Comparison of ENCODE assay signal across 11 cellular contexts in the genomic region with DNA sequence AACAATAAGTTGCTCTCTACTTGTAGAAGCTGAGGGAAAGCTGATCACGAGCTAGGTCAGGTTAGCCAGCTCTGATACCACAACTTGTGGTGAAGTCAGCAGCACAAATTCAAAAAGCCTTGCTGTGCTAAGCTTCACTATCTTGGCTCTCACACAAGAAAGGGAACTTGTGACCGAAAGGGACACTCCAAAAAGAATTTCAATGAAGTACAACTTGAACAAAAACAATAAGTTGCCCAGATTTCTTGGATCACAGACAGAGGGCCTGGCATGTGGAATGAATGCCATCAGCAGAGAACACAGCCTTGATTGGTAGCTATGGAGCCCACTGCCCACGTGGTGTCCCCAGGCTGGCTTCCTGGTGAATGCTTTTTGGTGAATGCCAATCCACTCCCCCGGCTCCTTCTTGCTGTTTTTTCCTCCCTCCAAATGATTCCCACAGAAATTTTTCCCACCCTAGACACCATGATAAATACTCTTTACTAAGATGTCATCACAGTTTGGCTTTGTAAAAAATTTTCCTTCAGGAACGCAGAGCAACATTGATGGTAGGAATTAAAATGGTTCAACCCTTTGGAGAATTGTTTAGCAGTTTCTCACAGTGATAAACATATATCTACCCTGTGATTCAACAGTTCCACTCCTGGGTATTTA.
A peak's percentile ranks its signal among the peaks of the same experiment; 100 is the strongest.
DNase-seq lines count a peak whose midpoint lies in the region; ATAC-seq, FAIRE-seq and TF ChIP-seq lines count a peak whose summit lies in the region.
"Had no signal": no experiment of that assay in that cellular context is flagged by ENCODE, and none has a peak within 500 bp of the region (broad histone marks: within the 10 kb centered on the region; RNA-seq: fewer than 3 reads in every experiment).

No MANE protein-coding gene starts in this region.

- intact Hi-C loops in IMR-90 (cut with micrococcal nuclease) = no loop called here
- intact Hi-C loops in left lung (cut with DNase I) = no loop called here
- intact Hi-C loops in kidney (cut with DNase I) = no loop called here

- peak overlapping the region; percentile 44 for H2AK9ac ChIP-seq in IMR-90 (replicated peaks; ENCODE audit: low read depth, low read length, poor library complexity)

- H3K79me2 ChIP-seq in Karpas-422 (ENCODE audit: low read length) = no peaks in the 10 kb centered on the region

- H3K36me3 ChIP-seq in IMR-90 (ENCODE audit: control insufficient read depth, insufficient read depth, low read length) (no peaks in the 10 kb centered on the region), left lung (no peaks in the 10 kb centered on the region), Karpas-422 (ENCODE audit: insufficient read depth, low read length) (no peaks in the 10 kb centered on the region), kidney (ENCODE audit: control insufficient read depth in 1 of 2, insufficient read depth in 2 of 2, low read length in 2 of 2) (no peaks in the 10 kb centered on the region)
- H3K36me3 ChIP-seq: SJSA1 had no signal

- DNase-seq in IMR-90 (no peak), cerebellum (ENCODE audit: low spot score) (peak; percentile 25), left lung (no peak), superior temporal gyrus (ENCODE audit: extremely low spot score) (peak; percentile 71), Karpas-422 (no peak), NCI-H1417 (lab: John Stamatoyannopoulos, UW) (no peak), GM12891 (ENCODE audit: insufficient read length, low spot score) (no peak), kidney (no peak)
- DNase-seq: foreskin melanocyte had no signal

- no peaks in the 10 kb centered on the region for H3K4me1 ChIP-seq in IMR-90 (ENCODE audit: control insufficient read depth, insufficient read depth, low read length)
- H3K4me1 ChIP-seq in left lung = peaks cover 7 to 24% of the 10 kb centered on the region in 2 donors
- peaks cover 5% of the 10 kb centered on the region for H3K4me1 ChIP-seq in Karpas-422 (ENCODE audit: low read length)
- H3K4me1 ChIP-seq in kidney (ENCODE audit: control insufficient read depth in 1 of 2, insufficient read depth in 1 of 2, low read depth in 1 of 2, low read length in 2 of 2) = peaks cover 0 to 4% of the 10 kb centered on the region in 2 donors
- H3K4me1 ChIP-seq: SJSA1 had no signal

- H4K20me1 ChIP-seq in IMR-90 (ENCODE audit: insufficient read depth, low read length) = no peaks in the 10 kb centered on the region
- H4K20me1 ChIP-seq in Karpas-422 (ENCODE audit: insufficient read depth, low read depth, low read length) = no peaks in the 10 kb centered on the region

- H3K27ac ChIP-seq in IMR-90 (ENCODE audit: insufficient read depth, low read length) (no peak overlapping the region), left lung (peak overlapping the region in 1 of 2 donors; percentile 0), Karpas-422 (ENCODE audit: low read length) (no peak overlapping the region), kidney (ENCODE audit: low read depth in 2 of 2, low read length in 2 of 2) (no peak overlapping the region)
- H3K27ac ChIP-seq: SJSA1 had no signal

- no peak overlapping the region for H3K56ac ChIP-seq in IMR-90 (ENCODE audit: extremely low read depth, insufficient read depth, low read length)

- no peak for TF ChIP-seq RAD21 in IMR-90 (IDR thresholded peaks at IDR 0.05; ENCODE audit: low read length)

- no peak overlapping the region for H3K4ac ChIP-seq in IMR-90 (ENCODE audit: low read depth, low read length)

- CTCF ChIA-PET in IMR-90 (lab: Yijun Ruan, JAX) = interaction anchor here (1.2 kb wide), 2 partner anchors 10 to 12 kb away, joined by 3 to 5 read pairs; no protein-coding TSS in a partner anchor

- TF ChIP-seq POLR2A in IMR-90 (IDR thresholded peaks at IDR 0.05; ENCODE audit: low read depth, low read length) (no peak), GM12891 (IDR thresholded peaks at IDR 0.05; ENCODE audit: low read depth, low read length) (no peak)

- no peak overlapping the region for H2BK20ac ChIP-seq in IMR-90 (ENCODE audit: low read depth, low read length)

- H3K4me2 ChIP-seq in IMR-90 (ENCODE audit: low read depth, low read length) = no peak overlapping the region
- H3K4me2 ChIP-seq in Karpas-422 (ENCODE audit: low read depth, low read length, poor library complexity, severe bottlenecking) = no peak overlapping the region

- FAIRE-seq in GM12891 (lab: Jason Lieb, UNC) (no peak), kidney (lab: Jason Lieb, UNC) (no peak)
- FAIRE-seq: urothelium cell line had no signal

- no peaks in the 10 kb centered on the region; the same call in 1 of the 2 replicates for H3K9me1 ChIP-seq in IMR-90 (ENCODE audit: insufficient read depth, low read length)

- H2AK5ac ChIP-seq in IMR-90 (ENCODE audit: low read depth, low read length) = no peak overlapping the region; the same call in 1 of the 2 replicates

- H2BK15ac ChIP-seq in IMR-90 (ENCODE audit: low read depth, low read length) = no peak overlapping the region

- TF ChIP-seq CTCF in IMR-90 (conservative IDR thresholded peaks at IDR 0.05; ENCODE audit: low read depth, low read length) (no peak), left lung (IDR thresholded peaks at IDR 0.05) (no peak), kidney (IDR thresholded peaks at IDR 0.05; ENCODE audit: borderline replicate concordance, extremely low read depth, insufficient read depth) (no peak)

- in situ Hi-C loops in IMR-90 (cut with MboI; ENCODE audit: low sequenced_read_pairs) = no loop called here

- dilution Hi-C loops in IMR-90 (cut with HindIII; ENCODE audit: low sequenced_read_pairs, unreplicated experiment) = no loop called here

- no peak overlapping the region for H2AFZ ChIP-seq in IMR-90 (replicated peaks; ENCODE audit: low read length, poor library complexity)
- no peak overlapping the region for H2AFZ ChIP-seq in Karpas-422 (ENCODE audit: low read length)

- 60% methylated on average over 1 of the region's 5 CpGs; no CpG with 5 or more reads in 1 of the 2 experiments for WGBS in IMR-90 (ENCODE audit: extremely low coverage in 2 of 2, insufficient read length in 1 of 2), 2 experiments

- no peak overlapping the region for H2BK5ac ChIP-seq in IMR-90 (ENCODE audit: low read depth, low read length, poor library complexity, severe bottlenecking)

- H3K79me1 ChIP-seq in IMR-90 (ENCODE audit: low read depth in 1 of 2, low read length in 2 of 2) = no peaks in the 10 kb centered on the region

- H3K9me2 ChIP-seq in Karpas-422 (replicated peaks; ENCODE audit: insufficient read depth, low read length) = no peaks in the 10 kb centered on the region

- BruUV-seq in IMR-90 (replicated peaks; lab: Mats Ljungman, UMichigan) = no TSS peak

- H3K27me3 ChIP-seq in IMR-90 (ENCODE audit: control insufficient read depth, insufficient read depth, low read length) (no peaks in the 10 kb centered on the region; the same call in 1 of the 2 replicates), left lung (no peaks in the 10 kb centered on the region), Karpas-422 (ENCODE audit: low read length) (no peaks in the 10 kb centered on the region)
- H3K27me3 ChIP-seq: SJSA1 had no signal

- no peak overlapping the region for H2BK120ac ChIP-seq in IMR-90 (ENCODE audit: low read depth, low read length)

- no peak overlapping the region for H3K18ac ChIP-seq in IMR-90 (ENCODE audit: low read depth, low read length)

- no peak overlapping the region for H3K23ac ChIP-seq in IMR-90 (ENCODE audit: low read depth, low read length)

- H3K14ac ChIP-seq in IMR-90 (replicated peaks; ENCODE audit: low read depth, low read length) = 0 out of 2 replicates have a peak overlapping the region, but pooled peaks have one; percentile 9

- no peak overlapping the region; a peak in 1 of 4 replicates for H4K8ac ChIP-seq in IMR-90 (ENCODE audit: low read depth in 2 of 2, low read length in 2 of 2)

- ATAC-seq in IMR-90 (ENCODE audit: low read depth) (peak; percentile 60), left lung (peak; percentile 73)

- H4K5ac ChIP-seq in IMR-90 (ENCODE audit: low read depth, low read length) = no peak overlapping the region

- no peak overlapping the region for H3K9ac ChIP-seq in IMR-90 (ENCODE audit: low read depth, low read length)
- no peak overlapping the region for H3K9ac ChIP-seq in Karpas-422 (ENCODE audit: low read length)
- no peak overlapping the region for H3K9ac ChIP-seq in kidney (ENCODE audit: low read length in 2 of 2)

- H3K4me3 ChIP-seq in IMR-90 (ENCODE audit: insufficient read depth, low read depth, low read length) (no peak overlapping the region), left lung (no peak overlapping the region), Karpas-422 (ENCODE audit: low read length) (no peak overlapping the region), kidney (ENCODE audit: low read length in 2 of 2) (no peak overlapping the region)
- H3K4me3 ChIP-seq: SJSA1 had no signal

- POLR2A ChIA-PET in IMR-90 (lab: Charles Lee; ENCODE audit: unreplicated experiment) = interaction anchor here (0.6 kb wide), 1 partner anchor 12 kb away, joined by 3 read pairs; no protein-coding TSS in a partner anchor

- no peak overlapping the region for H4K91ac ChIP-seq in IMR-90 (ENCODE audit: insufficient read depth, low read depth, low read length)

- H3K9me3 ChIP-seq in IMR-90 (ENCODE audit: control insufficient read depth, insufficient read depth, low read length) (no peaks in the 10 kb centered on the region), left lung (no peaks in the 10 kb centered on the region), Karpas-422 (ENCODE audit: low read length) (no peaks in the 10 kb centered on the region), kidney (ENCODE audit: control insufficient read depth in 1 of 2, low read length in 2 of 2) (no peaks in the 10 kb centered on the region)
- H3K9me3 ChIP-seq: SJSA1 had no signal

TF ChIP-seq in IMR-90, 13 proteins besides CTCF, POLR2A, EP300 and RAD21 (continues in another document):
- TF ChIP-seq, protein P1, sequence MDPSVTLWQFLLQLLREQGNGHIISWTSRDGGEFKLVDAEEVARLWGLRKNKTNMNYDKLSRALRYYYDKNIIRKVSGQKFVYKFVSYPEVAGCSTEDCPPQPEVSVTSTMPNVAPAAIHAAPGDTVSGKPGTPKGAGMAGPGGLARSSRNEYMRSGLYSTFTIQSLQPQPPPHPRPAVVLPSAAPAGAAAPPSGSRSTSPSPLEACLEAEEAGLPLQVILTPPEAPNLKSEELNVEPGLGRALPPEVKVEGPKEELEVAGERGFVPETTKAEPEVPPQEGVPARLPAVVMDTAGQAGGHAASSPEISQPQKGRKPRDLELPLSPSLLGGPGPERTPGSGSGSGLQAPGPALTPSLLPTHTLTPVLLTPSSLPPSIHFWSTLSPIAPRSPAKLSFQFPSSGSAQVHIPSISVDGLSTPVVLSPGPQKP (IDR thresholded peaks at IDR 0.05; ENCODE audit: borderline replicate concordance, low read depth, low read length) = no peak

TF ChIP-seq in GM12891, 5 proteins besides CTCF, POLR2A, EP300 and RAD21:
- TF ChIP-seq SPI1 (IDR thresholded peaks at IDR 0.05; ENCODE audit: low read depth, low read length) (no peak), TAF1 (IDR thresholded peaks at IDR 0.05; ENCODE audit: low read depth, low read length) (no peak), POLR2AphosphoS5 (IDR thresholded peaks at IDR 0.05; ENCODE audit: low read depth, low read length) (no peak), POU2F2 (IDR thresholded peaks at IDR 0.05; ENCODE audit: low read depth, low read length) (no peak), PAX5 (IDR thresholded peaks at IDR 0.05; ENCODE audit: insufficient read depth, low read length, severe bottlenecking) (no peak)

Comparison
In these comparisons a context has a peak if more than half of its experiments do, and no peak if none do; other contexts are left out.
1. DNase-seq: peak in cerebellum (single experiment) and superior temporal gyrus (single experiment); none in IMR-90 (single experiment), left lung (0 of 2), Karpas-422 (single experiment), NCI-H1417 (0 of 3), GM12891 (single experiment) and kidney (single experiment).